21 cellular contexts compared by ENCODE assay signal in the genomic region with DNA sequence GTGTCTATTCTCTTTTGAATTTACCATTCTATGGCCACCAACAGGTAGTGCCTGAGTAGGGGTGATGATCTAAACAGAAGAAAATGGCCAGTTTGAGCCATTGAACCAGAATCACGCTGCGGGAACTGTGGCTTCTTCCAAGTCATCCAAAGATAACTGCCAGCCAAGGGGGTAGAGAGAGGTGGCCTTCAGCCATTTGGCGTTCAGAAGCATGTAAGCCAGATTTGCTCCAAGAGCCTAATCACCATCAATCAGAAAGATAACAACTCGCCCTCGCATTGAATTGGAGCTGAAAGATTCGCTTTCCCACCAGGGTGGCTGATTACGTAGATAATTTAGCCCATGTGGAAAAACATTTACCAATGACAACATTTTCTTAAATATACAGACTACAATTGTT.
"Had no signal": no experiment of that assay in that cellular context is flagged by ENCODE, and none has a peak within 500 bp of the region (broad histone marks: within the 10 kb centered on the region; RNA-seq: fewer than 3 reads in every experiment).

No MANE protein-coding gene starts in this region.

- H3K4me3 Mint-ChIP-seq: activated CD8-positive, alpha-beta T cell treated with anti-CD3 and anti-CD28 coated beads, Interleukin-2, amount 10 ng/mL, durations not matched to agents 7 days and 5 days; activated naive CD4-positive, alpha-beta T cell treated with anti-CD3 and anti-CD28 coated beads, Interleukin-2, amount 50 U/mL, for 24 hours; effector memory CD8-positive, alpha-beta T cell; natural killer cell treated with Interleukin-12 subunit alpha and Interleukin-12 subunit beta and Interleukin-15 and Interleukin-18, amount 100 ng/mL, for 72 hours; stimulated activated naive CD8-positive, alpha-beta T cell treated with anti-CD3 and anti-CD28 coated beads, Interleukin-15, Interleukin-2, amounts not matched to agents 100 ng/mL and 50 ng/mL, for 24 hours had no signal

- H3K27ac Mint-ChIP-seq: activated CD8-positive, alpha-beta T cell treated with anti-CD3 and anti-CD28 coated beads, Interleukin-2, amount 10 ng/mL, durations not matched to agents 7 days and 5 days; activated naive CD4-positive, alpha-beta T cell treated with anti-CD3 and anti-CD28 coated beads, Interleukin-2, amount 50 U/mL, for 24 hours; effector memory CD8-positive, alpha-beta T cell; natural killer cell treated with Interleukin-12 subunit alpha and Interleukin-12 subunit beta and Interleukin-15 and Interleukin-18, amount 100 ng/mL, for 72 hours; stimulated activated naive CD8-positive, alpha-beta T cell treated with anti-CD3 and anti-CD28 coated beads, Interleukin-15, Interleukin-2, amounts not matched to agents 100 ng/mL and 50 ng/mL, for 24 hours had no signal

- H3K27me3 Mint-ChIP-seq: activated naive CD4-positive, alpha-beta T cell treated with anti-CD3 and anti-CD28 coated beads, Interleukin-2, amount 50 U/mL, for 24 hours; effector memory CD8-positive, alpha-beta T cell; natural killer cell treated with Interleukin-12 subunit alpha and Interleukin-12 subunit beta and Interleukin-15 and Interleukin-18, amount 100 ng/mL, for 72 hours; stimulated activated naive CD8-positive, alpha-beta T cell treated with anti-CD3 and anti-CD28 coated beads, Interleukin-15, Interleukin-2, amounts not matched to agents 100 ng/mL and 50 ng/mL, for 24 hours had no signal

- ATAC-seq: activated CD8-positive, alpha-beta T cell treated with anti-CD3 and anti-CD28 coated beads, Interleukin-2, amount 10 ng/mL, durations not matched to agents 7 days and 5 days; body of pancreas; effector memory CD8-positive, alpha-beta T cell; left lung; natural killer cell treated with Interleukin-12 subunit alpha and Interleukin-12 subunit beta and Interleukin-15 and Interleukin-18, amount 100 ng/mL, for 72 hours; pancreas; right cardiac atrium; upper lobe of right lung had no signal

- DNase-seq: activated CD4-positive, alpha-beta T cell treated with anti-CD3 and anti-CD28 coated beads for 1 hour; activated CD4-positive, alpha-beta T cell treated with anti-CD3 and anti-CD28 coated beads, Interleukin-2, amount 50 U/mL, for 1 hour; activated CD8-positive, alpha-beta T cell treated with anti-CD3 and anti-CD28 coated beads, Interleukin-2, amount 10 ng/mL, durations not matched to agents 7 days and 5 days; activated gamma-delta T cell treated with Interleukin-2 at 50 U/mL for 16 hours; anterior cingulate cortex; body of pancreas; effector memory CD8-positive, alpha-beta T cell; hippocampal formation; kidney glomerular epithelial cell; left lung; pancreas; right cardiac atrium; stimulated activated CD4-positive, alpha-beta T cell treated with anti-CD3 and anti-CD28 coated beads, Interleukin-12 subunit alpha, Interleukin-12 subunit beta, amount 100 ng/mL, for 4 hours; stimulated activated CD4-positive, alpha-beta T cell treated with anti-CD3 and anti-CD28 coated beads, Interleukin-4, amount 100 ng/mL, for 4 hours; T-helper 9 cell; thyroid gland; upper lobe of right lung had no signal

- H3K27ac ChIP-seq: body of pancreas, esophagus muscularis mucosa, left lung, pancreas, thyroid gland, upper lobe of right lung had no signal

- H3K36me3 ChIP-seq: esophagus muscularis mucosa, left lung, pancreas, thyroid gland, upper lobe of right lung had no signal

- H3K4me3 ChIP-seq: body of pancreas, esophagus muscularis mucosa, left lung, pancreas, thyroid gland, upper lobe of right lung had no signal

- H3K27me3 ChIP-seq: body of pancreas, esophagus muscularis mucosa, left lung, pancreas, thyroid gland, upper lobe of right lung had no signal

- H3K9me3 Mint-ChIP-seq: activated naive CD4-positive, alpha-beta T cell treated with anti-CD3 and anti-CD28 coated beads, Interleukin-2, amount 50 U/mL, for 24 hours; stimulated activated naive CD8-positive, alpha-beta T cell treated with anti-CD3 and anti-CD28 coated beads, Interleukin-15, Interleukin-2, amounts not matched to agents 100 ng/mL and 50 ng/mL, for 24 hours had no signal

- H3K9me3 ChIP-seq: body of pancreas, esophagus muscularis mucosa, left lung, pancreas, thyroid gland, upper lobe of right lung had no signal

- H3K4me1 ChIP-seq: body of pancreas, esophagus muscularis mucosa, left lung, pancreas, thyroid gland, upper lobe of right lung had no signal

- H3K4me1 Mint-ChIP-seq: activated naive CD4-positive, alpha-beta T cell treated with anti-CD3 and anti-CD28 coated beads, Interleukin-2, amount 50 U/mL, for 24 hours had no signal

- H3K36me3 Mint-ChIP-seq: activated naive CD4-positive, alpha-beta T cell treated with anti-CD3 and anti-CD28 coated beads, Interleukin-2, amount 50 U/mL, for 24 hours had no signal
